Comparison of ENCODE assay signal across 18 cellular contexts in the genomic region with DNA sequence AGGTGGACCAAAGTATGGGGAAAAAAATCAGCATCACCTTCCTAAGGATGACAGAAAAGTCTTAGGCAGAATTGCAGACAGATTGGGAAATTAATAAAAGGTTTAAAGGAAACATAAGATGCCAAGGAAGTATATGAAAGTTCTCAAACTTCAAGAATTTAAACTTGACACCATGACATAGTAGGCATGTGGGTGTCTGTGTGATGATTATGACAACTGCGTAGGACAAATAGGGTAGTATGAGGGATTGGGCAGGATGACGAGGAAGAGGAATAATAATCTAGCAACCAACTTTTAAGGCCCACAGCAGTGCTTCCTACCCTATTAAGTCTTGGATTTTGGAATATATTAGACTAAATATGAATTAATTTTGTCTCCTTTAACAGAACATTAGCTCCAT. TPM values are rescaled to one million over a fixed set of nuclear protein-coding genes. Genes with fewer than 3 reads are reported as not detected.
DNase-seq lines count a peak whose midpoint lies in the region; TF ChIP-seq lines count a peak whose summit lies in the region.
"Had no signal": no experiment of that assay in that cellular context is flagged by ENCODE, and none has a peak within 500 bp of the region (broad histone marks: within the 10 kb centered on the region; RNA-seq: fewer than 3 reads in every experiment).

No MANE protein-coding gene starts in this region.

- H3K27me3 Mint-ChIP-seq in HFFc6 (ENCODE audit: insufficient read depth) (no peaks in the 10 kb centered on the region), osteocyte (ENCODE audit: unreplicated experiment) (no peaks in the 10 kb centered on the region), glutamatergic neuron (ENCODE audit: unreplicated experiment) (no peaks in the 10 kb centered on the region)
- H3K27me3 Mint-ChIP-seq: B cell; CD4-positive, alpha-beta T cell; CD8-positive, alpha-beta memory T cell had no signal

- no peaks in the 10 kb centered on the region for H3K9me3 Mint-ChIP-seq in HFFc6
- H3K9me3 Mint-ChIP-seq in osteocyte (ENCODE audit: unreplicated experiment): no peaks in the 10 kb centered on the region
- H3K9me3 Mint-ChIP-seq in glutamatergic neuron (ENCODE audit: unreplicated experiment): no peaks in the 10 kb centered on the region
- H3K9me3 Mint-ChIP-seq: CD4-positive, alpha-beta T cell; CD8-positive, alpha-beta memory T cell had no signal

- H3K27ac Mint-ChIP-seq in HFFc6: peak overlapping the region; percentile 56
- peak overlapping the region; percentile 46 for H3K27ac Mint-ChIP-seq in osteocyte (ENCODE audit: unreplicated experiment)
- H3K27ac Mint-ChIP-seq in glutamatergic neuron (ENCODE audit: unreplicated experiment): no peak overlapping the region
- H3K27ac Mint-ChIP-seq: B cell; CD4-positive, alpha-beta T cell had no signal

- DNase-seq in CD1c-positive myeloid dendritic cell (ENCODE audit: extremely low spot score) (peak; percentile 71), HFFc6 (no peak), dermis blood vessel endothelial cell (peak; percentile 30), osteocyte (ENCODE audit: extremely low spot score, unreplicated experiment) (no peak), activated gamma-delta T cell treated with Interleukin-2 at 50 U/mL for 16 hours (no peak), NCI-H69 (lab: John Stamatoyannopoulos, UW) (no peak), glutamatergic neuron (no peak), superior temporal gyrus (ENCODE audit: extremely low spot score) (no peak)
- DNase-seq: CD4-positive, alpha-beta T cell; CD8-positive, alpha-beta memory T cell; DMS 273 treated with DMSO at 0.1 percent for 48 hours; DMS79; EL; GDM1; GM23248; H7; HCEC 1CT had no signal

- peaks cover 50% of the 10 kb centered on the region for H3K4me1 Mint-ChIP-seq in HFFc6 (ENCODE audit: low read depth)
- peaks cover 5% of the 10 kb centered on the region for H3K4me1 Mint-ChIP-seq in osteocyte (ENCODE audit: unreplicated experiment)
- H3K4me1 Mint-ChIP-seq in glutamatergic neuron (ENCODE audit: low read depth, unreplicated experiment): no peaks in the 10 kb centered on the region

- H3K36me3 Mint-ChIP-seq in HFFc6 (ENCODE audit: low read depth) (peaks cover 36% of the 10 kb centered on the region), osteocyte (ENCODE audit: unreplicated experiment) (peaks cover 28% of the 10 kb centered on the region), glutamatergic neuron (ENCODE audit: unreplicated experiment) (no peaks in the 10 kb centered on the region)

- TF ChIP-seq CTCF in HFFc6 (IDR thresholded peaks at IDR 0.05): no peak
- no peak for TF ChIP-seq CTCF in osteocyte (IDR thresholded peaks at IDR 0.05)
- no peak for TF ChIP-seq CTCF in glutamatergic neuron (IDR thresholded peaks at IDR 0.05; ENCODE audit: partially characterized antibody, unreplicated experiment)

- no peak overlapping the region for H3K4me3 Mint-ChIP-seq in HFFc6
- H3K4me3 Mint-ChIP-seq in osteocyte (ENCODE audit: unreplicated experiment): no peak overlapping the region
- no peak overlapping the region for H3K4me3 Mint-ChIP-seq in glutamatergic neuron (ENCODE audit: unreplicated experiment)
- H3K4me3 Mint-ChIP-seq: B cell; CD4-positive, alpha-beta T cell; CD8-positive, alpha-beta memory T cell had no signal

RNA-seq across cellular contexts. Expression of gene HNRNPR, which starts 52.4 kb away (rescaled TPM):
- total RNA-seq in HFFc6 (2021; fragmentation: NEBNext Ultra II Directional; extraction: Animal tissue kit (Norgen Biotek cat#: 25700)): 100 to 1,000 TPM; 115 to 147 (median 144) TPM
- total RNA-seq in dermis blood vessel endothelial cell (65.7 and 133 TPM in 2 replicates), osteocyte (140 and 151 TPM in 2 replicates), glutamatergic neuron (ENCODE audit: unreplicated experiment) (189 TPM)

Comparison
In these comparisons a context has a peak if more than half of its experiments do, and no peak if none do; other contexts are left out.
1. DNase-seq: peak in CD1c-positive myeloid dendritic cell (single experiment) and dermis blood vessel endothelial cell (single experiment); none in HFFc6 (single experiment), osteocyte (single experiment), activated gamma-delta T cell treated with Interleukin-2 at 50 U/mL for 16 hours (single experiment), NCI-H69 (single experiment), glutamatergic neuron (single experiment) and superior temporal gyrus (single experiment).